Comparison of ENCODE assay signal across 1 cellular context in the genomic region with DNA sequence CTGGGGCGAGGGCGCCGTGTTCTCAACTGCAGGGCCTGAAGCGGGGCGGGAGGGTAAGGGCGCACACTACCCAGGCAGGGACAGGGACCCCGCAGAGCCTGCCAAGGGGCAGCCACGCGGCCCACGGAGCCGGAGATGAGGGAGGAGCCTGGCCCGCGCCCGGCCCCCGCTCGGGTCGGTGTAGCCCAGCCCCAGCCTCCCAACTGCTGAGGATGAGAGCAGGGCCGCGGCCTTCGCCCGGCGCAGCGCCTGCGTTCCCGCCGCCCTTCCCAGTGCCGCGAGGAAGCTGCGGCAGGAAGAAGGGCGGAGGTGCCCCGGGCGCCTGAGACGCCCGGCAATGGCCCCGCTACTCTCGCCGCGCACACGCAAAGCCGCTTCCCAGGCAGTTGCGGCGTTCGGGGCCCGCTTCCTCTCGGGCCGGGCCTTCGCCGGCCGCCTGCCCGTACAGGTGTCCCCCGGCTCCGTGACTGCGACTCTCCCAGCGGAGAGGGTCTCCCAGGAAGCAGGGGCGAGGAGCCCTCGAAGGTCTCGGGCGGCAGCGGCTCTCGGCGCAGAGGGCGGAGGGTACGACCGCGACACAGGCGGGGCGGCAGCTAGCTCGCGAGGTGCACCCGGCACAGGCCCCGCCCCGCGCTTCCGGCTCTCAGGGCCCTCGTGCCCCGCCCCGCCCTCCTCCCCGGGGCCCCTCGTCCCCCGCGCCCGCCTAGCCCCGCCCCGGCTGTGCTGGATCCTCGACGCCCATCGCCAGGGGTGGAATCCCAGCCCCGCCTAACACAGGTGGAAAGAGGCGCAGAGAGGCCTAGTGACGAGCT.
TF ChIP-seq lines count a peak whose summit lies in the region.

No MANE protein-coding gene starts in this region.

TF ChIP-seq in K562, 482 proteins besides CTCF, POLR2A, EP300 and RAD21 (continued from another document and continues in another):
- TF ChIP-seq ZBTB11 (CRISPR knock-in tag; IDR thresholded peaks at IDR 0.05) (peak in 2 of 3 experiments; percentile 45 to 79; a peak in 2 of 6 replicates), TBP (optimal IDR thresholded peaks at IDR 0.05; ENCODE audit: low read depth, low read length) (peak; percentile 76), EP400 (IDR thresholded peaks at IDR 0.05) (peak; percentile 54; the same call in 1 of the 2 replicates), E2F3 (CRISPR knock-in tag; IDR thresholded peaks at IDR 0.05) (no peak), HIVEP1 (CRISPR knock-in tag; IDR thresholded peaks at IDR 0.05) (no peak), PTTG1 (tag; IDR thresholded peaks at IDR 0.05; ENCODE audit: low read depth) (no peak), SP1 (CRISPR knock-in tag; IDR thresholded peaks at IDR 0.05) (peak; percentile 30; the same call in 1 of the 2 replicates), CREB1 (IDR thresholded peaks at IDR 0.05) (no peak; the same call in 1 of the 2 replicates), CREB1 (CRISPR knock-in tag; IDR thresholded peaks at IDR 0.05) (no peak), PML (IDR thresholded peaks at IDR 0.05; ENCODE audit: low read length) (peak; percentile 58; the same call in 1 of the 2 replicates), ZC3H4 (CRISPR knock-in tag; IDR thresholded peaks at IDR 0.05; ENCODE audit: borderline replicate concordance) (no peak), ARID1B (IDR thresholded peaks at IDR 0.05) (no peak; the same call in 1 of the 2 replicates), ELF4 (CRISPR knock-in tag; IDR thresholded peaks at IDR 0.05) (no peak), ZNF639 (CRISPR knock-in tag; conservative IDR thresholded peaks at IDR 0.05 in 1 of 2, IDR thresholded peaks at IDR 0.05 in 1 of 2) (peak in 1 of 2 experiments; percentile 66; a peak in 2 of 4 replicates), MTA3 (IDR thresholded peaks at IDR 0.05; ENCODE audit: borderline replicate concordance) (0 out of 2 replicates have a peak, but pooled peaks have one; percentile 10), GABPB1 (CRISPR knock-in tag; IDR thresholded peaks at IDR 0.05) (peak; percentile 71), CCNT2 (IDR thresholded peaks at IDR 0.05; ENCODE audit: borderline replicate concordance, extremely low read depth, insufficient read length, low read depth, low read length) (peak; percentile 58), MYC (IDR thresholded peaks at IDR 0.05; ENCODE audit: low read depth, low read length) (0 out of 2 replicates have a peak, but pooled peaks have one; percentile 41), MYC (CRISPR knock-in tag; IDR thresholded peaks at IDR 0.05; ENCODE audit: borderline replicate concordance, low read depth) (no peak), CHAMP1 (IDR thresholded peaks at IDR 0.05) (no peak), ZNF668 (CRISPR knock-in tag; IDR thresholded peaks at IDR 0.05) (no peak), ZFPM2 (CRISPR knock-in tag; IDR thresholded peaks at IDR 0.05) (no peak), PATZ1 (CRISPR knock-in tag; IDR thresholded peaks at IDR 0.05; ENCODE audit: borderline replicate concordance) (no peak), TOE1 (IDR thresholded peaks at IDR 0.05; ENCODE audit: borderline replicate concordance) (no peak), TOE1 (CRISPR knock-in tag; IDR thresholded peaks at IDR 0.05; ENCODE audit: borderline replicate concordance, low read depth) (no peak), TAF1 (IDR thresholded peaks at IDR 0.05; ENCODE audit: control insufficient read depth, extremely low read depth, insufficient read depth, low read length, severe bottlenecking) (peak; percentile 42), ZC3H8 (IDR thresholded peaks at IDR 0.05) (no peak), FOXP1 (CRISPR knock-in tag; IDR thresholded peaks at IDR 0.05) (no peak), CBX1 (IDR thresholded peaks at IDR 0.05; ENCODE audit: low read depth) (peak; percentile 40; the same call in 1 of the 2 replicates), KDM2B (CRISPR knock-in tag; IDR thresholded peaks at IDR 0.05) (no peak)
- TF ChIP-seq, protein P1, sequence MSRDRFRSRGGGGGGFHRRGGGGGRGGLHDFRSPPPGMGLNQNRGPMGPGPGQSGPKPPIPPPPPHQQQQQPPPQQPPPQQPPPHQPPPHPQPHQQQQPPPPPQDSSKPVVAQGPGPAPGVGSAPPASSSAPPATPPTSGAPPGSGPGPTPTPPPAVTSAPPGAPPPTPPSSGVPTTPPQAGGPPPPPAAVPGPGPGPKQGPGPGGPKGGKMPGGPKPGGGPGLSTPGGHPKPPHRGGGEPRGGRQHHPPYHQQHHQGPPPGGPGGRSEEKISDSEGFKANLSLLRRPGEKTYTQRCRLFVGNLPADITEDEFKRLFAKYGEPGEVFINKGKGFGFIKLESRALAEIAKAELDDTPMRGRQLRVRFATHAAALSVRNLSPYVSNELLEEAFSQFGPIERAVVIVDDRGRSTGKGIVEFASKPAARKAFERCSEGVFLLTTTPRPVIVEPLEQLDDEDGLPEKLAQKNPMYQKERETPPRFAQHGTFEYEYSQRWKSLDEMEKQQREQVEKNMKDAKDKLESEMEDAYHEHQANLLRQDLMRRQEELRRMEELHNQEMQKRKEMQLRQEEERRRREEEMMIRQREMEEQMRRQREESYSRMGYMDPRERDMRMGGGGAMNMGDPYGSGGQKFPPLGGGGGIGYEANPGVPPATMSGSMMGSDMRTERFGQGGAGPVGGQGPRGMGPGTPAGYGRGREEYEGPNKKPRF (IDR thresholded peaks at IDR 0.05; ENCODE audit: low read depth, low read length) = no peak
- TF ChIP-seq, protein P2, sequence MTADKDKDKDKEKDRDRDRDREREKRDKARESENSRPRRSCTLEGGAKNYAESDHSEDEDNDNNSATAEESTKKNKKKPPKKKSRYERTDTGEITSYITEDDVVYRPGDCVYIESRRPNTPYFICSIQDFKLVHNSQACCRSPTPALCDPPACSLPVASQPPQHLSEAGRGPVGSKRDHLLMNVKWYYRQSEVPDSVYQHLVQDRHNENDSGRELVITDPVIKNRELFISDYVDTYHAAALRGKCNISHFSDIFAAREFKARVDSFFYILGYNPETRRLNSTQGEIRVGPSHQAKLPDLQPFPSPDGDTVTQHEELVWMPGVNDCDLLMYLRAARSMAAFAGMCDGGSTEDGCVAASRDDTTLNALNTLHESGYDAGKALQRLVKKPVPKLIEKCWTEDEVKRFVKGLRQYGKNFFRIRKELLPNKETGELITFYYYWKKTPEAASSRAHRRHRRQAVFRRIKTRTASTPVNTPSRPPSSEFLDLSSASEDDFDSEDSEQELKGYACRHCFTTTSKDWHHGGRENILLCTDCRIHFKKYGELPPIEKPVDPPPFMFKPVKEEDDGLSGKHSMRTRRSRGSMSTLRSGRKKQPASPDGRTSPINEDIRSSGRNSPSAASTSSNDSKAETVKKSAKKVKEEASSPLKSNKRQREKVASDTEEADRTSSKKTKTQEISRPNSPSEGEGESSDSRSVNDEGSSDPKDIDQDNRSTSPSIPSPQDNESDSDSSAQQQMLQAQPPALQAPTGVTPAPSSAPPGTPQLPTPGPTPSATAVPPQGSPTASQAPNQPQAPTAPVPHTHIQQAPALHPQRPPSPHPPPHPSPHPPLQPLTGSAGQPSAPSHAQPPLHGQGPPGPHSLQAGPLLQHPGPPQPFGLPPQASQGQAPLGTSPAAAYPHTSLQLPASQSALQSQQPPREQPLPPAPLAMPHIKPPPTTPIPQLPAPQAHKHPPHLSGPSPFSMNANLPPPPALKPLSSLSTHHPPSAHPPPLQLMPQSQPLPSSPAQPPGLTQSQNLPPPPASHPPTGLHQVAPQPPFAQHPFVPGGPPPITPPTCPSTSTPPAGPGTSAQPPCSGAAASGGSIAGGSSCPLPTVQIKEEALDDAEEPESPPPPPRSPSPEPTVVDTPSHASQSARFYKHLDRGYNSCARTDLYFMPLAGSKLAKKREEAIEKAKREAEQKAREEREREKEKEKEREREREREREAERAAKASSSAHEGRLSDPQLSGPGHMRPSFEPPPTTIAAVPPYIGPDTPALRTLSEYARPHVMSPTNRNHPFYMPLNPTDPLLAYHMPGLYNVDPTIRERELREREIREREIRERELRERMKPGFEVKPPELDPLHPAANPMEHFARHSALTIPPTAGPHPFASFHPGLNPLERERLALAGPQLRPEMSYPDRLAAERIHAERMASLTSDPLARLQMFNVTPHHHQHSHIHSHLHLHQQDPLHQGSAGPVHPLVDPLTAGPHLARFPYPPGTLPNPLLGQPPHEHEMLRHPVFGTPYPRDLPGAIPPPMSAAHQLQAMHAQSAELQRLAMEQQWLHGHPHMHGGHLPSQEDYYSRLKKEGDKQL (CRISPR knock-in tag; IDR thresholded peaks at IDR 0.05; ENCODE audit: borderline replicate concordance) = no peak
- TF ChIP-seq, protein P3, sequence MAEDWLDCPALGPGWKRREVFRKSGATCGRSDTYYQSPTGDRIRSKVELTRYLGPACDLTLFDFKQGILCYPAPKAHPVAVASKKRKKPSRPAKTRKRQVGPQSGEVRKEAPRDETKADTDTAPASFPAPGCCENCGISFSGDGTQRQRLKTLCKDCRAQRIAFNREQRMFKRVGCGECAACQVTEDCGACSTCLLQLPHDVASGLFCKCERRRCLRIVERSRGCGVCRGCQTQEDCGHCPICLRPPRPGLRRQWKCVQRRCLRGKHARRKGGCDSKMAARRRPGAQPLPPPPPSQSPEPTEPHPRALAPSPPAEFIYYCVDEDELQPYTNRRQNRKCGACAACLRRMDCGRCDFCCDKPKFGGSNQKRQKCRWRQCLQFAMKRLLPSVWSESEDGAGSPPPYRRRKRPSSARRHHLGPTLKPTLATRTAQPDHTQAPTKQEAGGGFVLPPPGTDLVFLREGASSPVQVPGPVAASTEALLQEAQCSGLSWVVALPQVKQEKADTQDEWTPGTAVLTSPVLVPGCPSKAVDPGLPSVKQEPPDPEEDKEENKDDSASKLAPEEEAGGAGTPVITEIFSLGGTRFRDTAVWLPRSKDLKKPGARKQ (CRISPR knock-in tag; IDR thresholded peaks at IDR 0.05) = no peak
- TF ChIP-seq, protein P4, sequence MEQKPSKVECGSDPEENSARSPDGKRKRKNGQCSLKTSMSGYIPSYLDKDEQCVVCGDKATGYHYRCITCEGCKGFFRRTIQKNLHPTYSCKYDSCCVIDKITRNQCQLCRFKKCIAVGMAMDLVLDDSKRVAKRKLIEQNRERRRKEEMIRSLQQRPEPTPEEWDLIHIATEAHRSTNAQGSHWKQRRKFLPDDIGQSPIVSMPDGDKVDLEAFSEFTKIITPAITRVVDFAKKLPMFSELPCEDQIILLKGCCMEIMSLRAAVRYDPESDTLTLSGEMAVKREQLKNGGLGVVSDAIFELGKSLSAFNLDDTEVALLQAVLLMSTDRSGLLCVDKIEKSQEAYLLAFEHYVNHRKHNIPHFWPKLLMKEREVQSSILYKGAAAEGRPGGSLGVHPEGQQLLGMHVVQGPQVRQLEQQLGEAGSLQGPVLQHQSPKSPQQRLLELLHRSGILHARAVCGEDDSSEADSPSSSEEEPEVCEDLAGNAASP (IDR thresholded peaks at IDR 0.05) = no peak
